Comparison of ENCODE assay signal across 29 cellular contexts in the genomic region with DNA sequence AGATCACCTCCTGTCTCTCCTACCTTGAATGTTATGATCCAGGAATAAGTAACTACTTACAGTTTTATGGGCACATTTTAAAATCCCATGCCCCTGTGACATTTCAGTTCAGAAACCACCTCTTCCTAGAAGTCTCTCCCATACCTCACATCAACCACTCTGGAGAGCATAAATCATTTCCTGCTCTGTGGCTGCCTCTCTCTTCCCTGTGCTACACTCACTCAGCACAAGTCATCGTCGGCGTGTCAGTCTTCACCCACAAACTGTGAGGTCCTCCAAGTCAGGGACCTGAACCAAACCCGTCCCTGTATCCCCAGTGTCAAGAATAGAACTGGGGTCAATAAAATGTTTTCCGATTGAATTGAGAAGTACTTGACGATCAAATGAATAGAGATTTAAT.
DNase-seq lines count a peak whose midpoint lies in the region; ATAC-seq lines count a peak whose summit lies in the region.
"Had no signal": no experiment of that assay in that cellular context is flagged by ENCODE, and none has a peak within 500 bp of the region (broad histone marks: within the 10 kb centered on the region; RNA-seq: fewer than 3 reads in every experiment).

No MANE protein-coding gene starts in this region.

- peaks cover 1% of the 10 kb centered on the region for H3K36me3 Mint-ChIP-seq in activated naive CD8-positive, alpha-beta T cell treated with anti-CD3 and anti-CD28 coated beads, Interleukin-2, amount 10 ng/mL, durations not matched to agents 7 days and 5 days
- H3K36me3 Mint-ChIP-seq: CD4-positive, CD25-positive, alpha-beta regulatory T cell; natural killer cell had no signal

- peaks cover 3% of the 10 kb centered on the region for H3K9me3 Mint-ChIP-seq in activated naive CD8-positive, alpha-beta T cell treated with anti-CD3 and anti-CD28 coated beads, Interleukin-2, amount 10 ng/mL, durations not matched to agents 7 days and 5 days
- H3K9me3 Mint-ChIP-seq in stimulated activated naive CD8-positive, alpha-beta T cell treated with anti-CD3 and anti-CD28 coated beads, Interleukin-15, amount 100 ng/mL, for 72 hours = no peaks in the 10 kb centered on the region
- H3K9me3 Mint-ChIP-seq: natural killer cell had no signal

- H3K4me1 Mint-ChIP-seq in activated naive CD8-positive, alpha-beta T cell treated with anti-CD3 and anti-CD28 coated beads, Interleukin-2, amount 10 ng/mL, durations not matched to agents 7 days and 5 days = peaks cover 12% of the 10 kb centered on the region
- H3K4me1 Mint-ChIP-seq in stimulated activated naive CD8-positive, alpha-beta T cell treated with anti-CD3 and anti-CD28 coated beads, Interleukin-15, amount 100 ng/mL, for 72 hours = peaks cover 16% of the 10 kb centered on the region

- DNase-seq in activated CD4-positive, alpha-beta T cell treated with anti-CD3 and anti-CD28 coated beads for 48 hours = peak; percentile 18
- no peak for DNase-seq in activated CD4-positive, alpha-beta T cell treated with anti-CD3 and anti-CD28 coated beads, Interleukin-2, amount 50 U/mL, for 1 hour
- DNase-seq in stimulated activated CD4-positive, alpha-beta T cell treated with anti-CD3 and anti-CD28 coated beads, Interleukin-1b, Interleukin-23, amount 100 ng/mL, for 48 hours = peak; percentile 10
- DNase-seq in stimulated activated CD4-positive, alpha-beta T cell treated with anti-CD3 and anti-CD28 coated beads, Interleukin-12 subunit alpha, Interleukin-12 subunit beta, amount 100 ng/mL, for 4 hours = no peak
- DNase-seq in activated naive CD8-positive, alpha-beta T cell treated with anti-CD3 and anti-CD28 coated beads, Interleukin-2, amount 10 ng/mL, durations not matched to agents 7 days and 5 days = no peak
- DNase-seq in stimulated activated naive CD8-positive, alpha-beta T cell treated with anti-CD3 and anti-CD28 coated beads, Interleukin-15, amount 100 ng/mL, for 72 hours = no peak
- no peak for DNase-seq in NCI-H2227 treated with DMSO at 0.1 percent for 48 hours (lab: John Stamatoyannopoulos, UW)
- no peak for DNase-seq in inferior parietal cortex (ENCODE audit: extremely low spot score)
- DNase-seq: activated CD8-positive, alpha-beta memory T cell treated with anti-CD3 and anti-CD28 coated beads, Interleukin-2, amount 50 U/mL, for 48 hours; CD4-positive, CD25-positive, alpha-beta regulatory T cell; colonic mucosa; effector CD4-positive, alpha-beta T cell; GM23248; Kasumi-1; left cardiac atrium; mammary epithelial cell; mucosa of descending colon; natural killer cell; NCI-H1417 treated with DMSO at 0.1 percent for 48 hours; NCI-H2081 treated with DMSO at 0.1 percent for 48 hours; NCI-H345; NCI-H774; occipital lobe; Right ventricle myocardium superior; sigmoid colon; stimulated activated naive CD4-positive, alpha-beta T cell treated with Interleukin-2 at 50 U/mL for 16 hours; uterus had no signal

- ATAC-seq in activated naive CD8-positive, alpha-beta T cell treated with anti-CD3 and anti-CD28 coated beads, Interleukin-2, amount 10 ng/mL, durations not matched to agents 7 days and 5 days (ENCODE audit: low read depth) = peak; percentile 60
- no peak for ATAC-seq in stimulated activated naive CD8-positive, alpha-beta T cell treated with anti-CD3 and anti-CD28 coated beads, Interleukin-15, amount 100 ng/mL, for 72 hours
- ATAC-seq: left cardiac atrium, mucosa of descending colon, natural killer cell, Panc1, SK-N-SH treated with all-trans-retinoic acid at 6 μM for 48 hours had no signal

- H3K4me3 Mint-ChIP-seq in activated naive CD8-positive, alpha-beta T cell treated with anti-CD3 and anti-CD28 coated beads, Interleukin-2, amount 10 ng/mL, durations not matched to agents 7 days and 5 days = no peak overlapping the region
- peak overlapping the region; percentile 4 to 36 for H3K4me3 Mint-ChIP-seq in stimulated activated naive CD8-positive, alpha-beta T cell treated with anti-CD3 and anti-CD28 coated beads, Interleukin-15, amount 100 ng/mL, for 72 hours
- H3K4me3 Mint-ChIP-seq: CD4-positive, CD25-positive, alpha-beta regulatory T cell; natural killer cell had no signal

- peak overlapping the region; percentile 47 for H3K27ac Mint-ChIP-seq in activated naive CD8-positive, alpha-beta T cell treated with anti-CD3 and anti-CD28 coated beads, Interleukin-2, amount 10 ng/mL, durations not matched to agents 7 days and 5 days
- peak overlapping the region; percentile 9 to 81 for H3K27ac Mint-ChIP-seq in stimulated activated naive CD8-positive, alpha-beta T cell treated with anti-CD3 and anti-CD28 coated beads, Interleukin-15, amount 100 ng/mL, for 72 hours
- H3K27ac Mint-ChIP-seq: CD4-positive, CD25-positive, alpha-beta regulatory T cell; natural killer cell had no signal

- H3K27me3 Mint-ChIP-seq in activated naive CD8-positive, alpha-beta T cell treated with anti-CD3 and anti-CD28 coated beads, Interleukin-2, amount 10 ng/mL, durations not matched to agents 7 days and 5 days = no peaks in the 10 kb centered on the region
- H3K27me3 Mint-ChIP-seq in stimulated activated naive CD8-positive, alpha-beta T cell treated with anti-CD3 and anti-CD28 coated beads, Interleukin-15, amount 100 ng/mL, for 72 hours = no peaks in the 10 kb centered on the region
- H3K27me3 Mint-ChIP-seq: CD4-positive, CD25-positive, alpha-beta regulatory T cell had no signal

- POLR2A ChIA-PET in activated naive CD8-positive, alpha-beta T cell treated with anti-CD3 and anti-CD28 coated beads, Interleukin-2, amount 10 ng/mL, durations not matched to agents 7 days and 5 days (lab: Charles Lee) = no interaction called here

Comparison
In these comparisons a context has a peak if more than half of its experiments do, and no peak if none do; other contexts are left out.
1. DNase-seq: peak in activated CD4-positive, alpha-beta T cell treated with anti-CD3 and anti-CD28 coated beads for 48 hours (single experiment) and stimulated activated CD4-positive, alpha-beta T cell treated with anti-CD3 and anti-CD28 coated beads, Interleukin-1b, Interleukin-23, amount 100 ng/mL, for 48 hours (single experiment); none in activated CD4-positive, alpha-beta T cell treated with anti-CD3 and anti-CD28 coated beads, Interleukin-2, amount 50 U/mL, for 1 hour (single experiment), stimulated activated CD4-positive, alpha-beta T cell treated with anti-CD3 and anti-CD28 coated beads, Interleukin-12 subunit alpha, Interleukin-12 subunit beta, amount 100 ng/mL, for 4 hours (single experiment), activated naive CD8-positive, alpha-beta T cell treated with anti-CD3 and anti-CD28 coated beads, Interleukin-2, amount 10 ng/mL, durations not matched to agents 7 days and 5 days (single experiment), stimulated activated naive CD8-positive, alpha-beta T cell treated with anti-CD3 and anti-CD28 coated beads, Interleukin-15, amount 100 ng/mL, for 72 hours (0 of 2), NCI-H2227 treated with DMSO at 0.1 percent for 48 hours (single experiment) and inferior parietal cortex (single experiment).